Comparison of ENCODE assay signal across 8 cellular contexts in genomic region chr17:19362293-19363113, GRCh38. TPM values are rescaled to one million over a fixed set of nuclear protein-coding genes. Genes with fewer than 3 reads are reported as not detected.
A peak's percentile ranks its signal among the peaks of the same experiment; 100 is the strongest.
DNase-seq lines count a peak whose midpoint lies in the region; ATAC-seq and TF ChIP-seq lines count a peak whose summit lies in the region.

Gene B9D1 (minus strand): TSS chr17:19362723. CDS start chr17:19362569, 154 bp downstream.

- H3K4me3 Mint-ChIP-seq in activated CD8-positive, alpha-beta T cell treated with anti-CD3 and anti-CD28 coated beads, Interleukin-2, amount 10 ng/mL, durations not matched to agents 7 days and 5 days, result peak within 1 kb of the TSS; percentile 79

- no peaks in the 10 kb centered on the region for H3K36me3 Mint-ChIP-seq in activated CD8-positive, alpha-beta T cell treated with anti-CD3 and anti-CD28 coated beads, Interleukin-2, amount 10 ng/mL, durations not matched to agents 7 days and 5 days (ENCODE audit: low read depth)

- no peaks in the 10 kb centered on the region for H3K27me3 ChIP-seq in lung (ENCODE audit: control insufficient read depth, insufficient read depth)

- WGBS in lung, 2 donors, result 0 to 1% methylated on average over 69 to 82 of the region's 82 CpGs

- CTCF ChIA-PET in activated CD8-positive, alpha-beta T cell treated with anti-CD3 and anti-CD28 coated beads, Interleukin-2, amount 10 ng/mL, durations not matched to agents 7 days and 5 days (lab: Charles Lee), result interaction anchor here (0.6 to 5.9 kb wide), 48 partner anchors 8 to 569 kb away, joined by 3 to 86 read pairs (median 6); partner anchors contain the start of genes ALDH3A2, MAPK7 and MFAP4

- H3K27ac ChIP-seq in lung (ENCODE audit: low read depth in 1 of 2, low read length in 1 of 2), result peak within 1 kb of the TSS; percentile 70 to 74

- peak within 1 kb of the TSS; percentile 48 for H3K4me3 ChIP-seq in lung

- POLR2A ChIA-PET in activated CD8-positive, alpha-beta T cell treated with anti-CD3 and anti-CD28 coated beads, Interleukin-2, amount 10 ng/mL, durations not matched to agents 7 days and 5 days (lab: Charles Lee), result interaction anchor here (0.6 to 1.0 kb wide), 2 partner anchors 11 to 15 kb away, joined by 3 to 5 read pairs; partner anchors contain the start of gene MAPK7

- H3K4me1 Mint-ChIP-seq in activated CD8-positive, alpha-beta T cell treated with anti-CD3 and anti-CD28 coated beads, Interleukin-2, amount 10 ng/mL, durations not matched to agents 7 days and 5 days (ENCODE audit: low read depth), result peaks cover 11% of the 10 kb centered on the region

- H3K9me3 ChIP-seq in lung (ENCODE audit: control insufficient read depth in 2 of 2, insufficient read depth in 1 of 2, low read length in 1 of 2), result no peaks in the 10 kb centered on the region

- DNase-seq in CD1c-positive myeloid dendritic cell (ENCODE audit: extremely low spot score) (peak; percentile 95), NCI-H774 (lab: John Stamatoyannopoulos, UW) (peak; percentile 75), lung (ENCODE audit: low spot score) (peak; percentile 94)
- peak; percentile 93 for DNase-seq in activated CD8-positive, alpha-beta T cell treated with anti-CD3 and anti-CD28 coated beads, Interleukin-2, amount 10 ng/mL, durations not matched to agents 7 days and 5 days
- peak; percentile 95 for DNase-seq in effector CD8-positive, alpha-beta T cell (lab: John Stamatoyannopoulos, UW)
- DNase-seq in stimulated activated CD4-positive, alpha-beta T cell treated with anti-CD3 and anti-CD28 coated beads, TNF-alpha, amount 100 ng/mL, for 4 hours (ENCODE audit: low read depth in 3 of 3), result peak; percentile 92 to 93 (median 93)

- H3K27me3 Mint-ChIP-seq in activated CD8-positive, alpha-beta T cell treated with anti-CD3 and anti-CD28 coated beads, Interleukin-2, amount 10 ng/mL, durations not matched to agents 7 days and 5 days (ENCODE audit: low read depth), result peaks cover 34% of the 10 kb centered on the region

- peak within 1 kb of the TSS; percentile 70 for H3K27ac Mint-ChIP-seq in activated CD8-positive, alpha-beta T cell treated with anti-CD3 and anti-CD28 coated beads, Interleukin-2, amount 10 ng/mL, durations not matched to agents 7 days and 5 days

- peak; percentile 99 for TF ChIP-seq CTCF in lung (IDR thresholded peaks at IDR 0.05; ENCODE audit: control extremely low read depth, extremely low read depth)

- peaks cover 0 to 3% of the 10 kb centered on the region in 2 donors for H3K36me3 ChIP-seq in lung (ENCODE audit: control insufficient read depth in 2 of 2, insufficient read depth in 2 of 2, low read length in 2 of 2)

- no peaks in the 10 kb centered on the region for H3K9me3 Mint-ChIP-seq in activated CD8-positive, alpha-beta T cell treated with anti-CD3 and anti-CD28 coated beads, Interleukin-2, amount 10 ng/mL, durations not matched to agents 7 days and 5 days (ENCODE audit: insufficient read depth)

- peak; percentile 91 for ATAC-seq in GM19372 (IDR thresholded peaks at IDR 0.05; ENCODE audit: low read depth, unreplicated experiment)
- ATAC-seq in HG03521 (IDR thresholded peaks at IDR 0.05; ENCODE audit: unreplicated experiment), result peak; percentile 70
- peak; percentile 89 for ATAC-seq in activated CD8-positive, alpha-beta T cell treated with anti-CD3 and anti-CD28 coated beads, Interleukin-2, amount 10 ng/mL, durations not matched to agents 7 days and 5 days
- peak; percentile 93 for ATAC-seq in lung (ENCODE audit: insufficient read depth, low FRiP score)

- no peaks in the 10 kb centered on the region for H3K4me1 ChIP-seq in lung (ENCODE audit: control insufficient read depth in 2 of 2, insufficient read depth in 2 of 2, low read length in 2 of 2)

RNA-seq across cellular contexts. Expression of gene B9D1, which starts in this region (rescaled TPM):
- total RNA-seq in activated CD8-positive, alpha-beta T cell treated with anti-CD3 and anti-CD28 coated beads, Interleukin-2, amount 10 ng/mL, durations not matched to agents 7 days and 5 days, result 1 to 10 TPM; 1.1 TPM
- total RNA-seq in lung, result 10 to 100 TPM; 23.7 to 47.9 TPM
- polyA plus RNA-seq in lung, result 10 to 100 TPM; 23.5 to 28.3 TPM

Comparison
In these comparisons a context has a peak if more than half of its experiments do, and no peak if none do; other contexts are left out.
1. Peak in every context shown above with its lines: DNase-seq, ATAC-seq, H3K4me3 ChIP-seq and H3K27ac ChIP-seq.
2. RNA of gene B9D1 (total RNA-seq): 23.7 to 47.9 TPM in lung; 1.1 TPM in activated CD8-positive, alpha-beta T cell treated with anti-CD3 and anti-CD28 coated beads, Interleukin-2, amount 10 ng/mL, durations not matched to agents 7 days and 5 days; every median in the first group is over 10 times any median in the second.